ENCODE assay signal across 8 cellular contexts in genomic region chrX:74535633-74536141, GRCh38.
DNase-seq lines count a peak whose midpoint lies in the region; ATAC-seq and TF ChIP-seq lines count a peak whose summit lies in the region.

No MANE protein-coding gene starts in this region.

- H3K36me3 ChIP-seq in SK-N-SH (replicated peaks in 1 of 2; ENCODE audit: control insufficient read depth in 1 of 2, insufficient read depth in 2 of 2, low read length in 1 of 2), result no peaks in the 10 kb centered on the region

- H3K36me3 Mint-ChIP-seq in brain, result peaks cover 18% of the 10 kb centered on the region

- peaks cover 30% of the 10 kb centered on the region for H3K4me1 Mint-ChIP-seq in brain

- H3K9ac ChIP-seq in SK-N-SH, result no peak overlapping the region

- CTCF ChIA-PET in SK-N-SH (lab: Yijun Ruan, JAX), result interaction anchor here (0.9 to 4.3 kb wide), 14 partner anchors 9 to 163 kb away, joined by 3 to 36 read pairs (median 4); partner anchors contain the start of gene SLC16A2

- POLR2A ChIA-PET in SK-N-SH (lab: Yijun Ruan, JAX), result interaction anchor here (0.9 to 1.7 kb wide), 2 partner anchors 115 kb away, joined by 3 to 5 read pairs; partner anchors contain the start of gene SLC16A2

- WGBS in SK-N-SH (ENCODE audit: low lambda C conversion rate), result 5% methylated on average over 18 of the region's 33 CpGs

- TF ChIP-seq RAD21 in SK-N-SH (IDR thresholded peaks at IDR 0.05; ENCODE audit: low read length), result no peak

- peaks cover 0 to 5% (median 0%) of the 10 kb centered on the region in 5 experiments for H3K9me3 Mint-ChIP-seq in brain

- ATAC-seq in HG02938 (IDR thresholded peaks at IDR 0.05; ENCODE audit: unreplicated experiment), result peak; percentile 47
- peak; percentile 73 for ATAC-seq in sciatic nerve
- no peak for ATAC-seq in HG03521 (IDR thresholded peaks at IDR 0.05; ENCODE audit: unreplicated experiment)

- H3K27ac Mint-ChIP-seq in brain, result peak overlapping the region; percentile 89 to 98 (median 96)

- peak overlapping the region; percentile 80 to 88 (median 85) for H3K4me3 Mint-ChIP-seq in brain

- H3K79me2 ChIP-seq in SK-N-SH (ENCODE audit: insufficient read depth), result no peaks in the 10 kb centered on the region

- H3K9me3 ChIP-seq in SK-N-SH, result no peaks in the 10 kb centered on the region

- peak overlapping the region; percentile 4 to 72; a peak in 2 of 4 replicates for H3K27ac ChIP-seq in SK-N-SH (ENCODE audit: low read depth in 2 of 2, low read length in 1 of 2)

- peak overlapping the region; percentile 76 for H3K4me2 ChIP-seq in SK-N-SH

- no peaks in the 10 kb centered on the region for H4K20me1 ChIP-seq in SK-N-SH (ENCODE audit: insufficient read depth)

- H3K27me3 ChIP-seq in SK-N-SH (ENCODE audit: insufficient read depth), result peaks cover 14% of the 10 kb centered on the region; the same call in 1 of the 2 replicates

- no peaks in the 10 kb centered on the region for H3K9me2 ChIP-seq in SK-N-SH

- TF ChIP-seq EP300 in SK-N-SH (IDR thresholded peaks at IDR 0.05; ENCODE audit: borderline replicate concordance in 1 of 2, low read depth in 1 of 2, low read length in 1 of 2), result no peak

- H3K27me3 Mint-ChIP-seq in brain, result peaks cover 5% of the 10 kb centered on the region

- H2AFZ ChIP-seq in SK-N-SH (ENCODE audit: low read depth), result peak overlapping the region; percentile 87; the same call in 1 of the 2 replicates

- DNase-seq in NCI-H1092 (lab: John Stamatoyannopoulos, UW) (peak; percentile 28), NCI-H1092 treated with DMSO at 0.1 percent for 48 hours (lab: John Stamatoyannopoulos, UW) (no peak), SK-N-SH (peak; percentile 50), sciatic nerve (ENCODE audit: low spot score) (peak; percentile 77)

- peaks cover 9% of the 10 kb centered on the region for H3F3A ChIP-seq in SK-N-SH (replicated peaks; ENCODE audit: insufficient read depth)

- H3K4me3 ChIP-seq in SK-N-SH (ENCODE audit: low read depth in 2 of 2, low read length in 1 of 2) (peak overlapping the region; percentile 51 to 57), iPS-11a (ENCODE audit: low read depth, low read length) (peak overlapping the region; percentile 37)

- peaks cover 0 to 5% of the 10 kb centered on the region in 2 experiments; a peak in 1 of 4 replicates for H3K4me1 ChIP-seq in SK-N-SH (ENCODE audit: control insufficient read depth in 1 of 2, insufficient read depth in 2 of 2, low read depth in 1 of 2, low read length in 1 of 2)

- TF ChIP-seq CTCF in SK-N-SH (IDR thresholded peaks at IDR 0.05) (no peak), brain (conservative IDR thresholded peaks at IDR 0.05) (peak in 1 of 2 experiments; percentile 7)

- intact Hi-C loops in sciatic nerve (cut with DNase I), result no loop called here

TF ChIP-seq in SK-N-SH, 30 proteins besides CTCF, POLR2A, EP300 and RAD21:
- TF ChIP-seq PBX3 (IDR thresholded peaks at IDR 0.05), result peak; percentile 60
- no peak for TF ChIP-seq RCOR1 (IDR thresholded peaks at IDR 0.05; ENCODE audit: low read length)
- no peak for TF ChIP-seq MEF2A (IDR thresholded peaks at IDR 0.05; ENCODE audit: borderline replicate concordance, low read depth)
- no peak for TF ChIP-seq FOXJ3 (CRISPR knock-in tag; IDR thresholded peaks at IDR 0.05)
- TF ChIP-seq MXI1 (IDR thresholded peaks at IDR 0.05; ENCODE audit: low read depth, low read length), result no peak
- no peak for TF ChIP-seq FOSL2 (IDR thresholded peaks at IDR 0.05; ENCODE audit: borderline replicate concordance, low read depth)
- TF ChIP-seq GABPA (IDR thresholded peaks at IDR 0.05; ENCODE audit: low read depth), result peak; percentile 58
- TF ChIP-seq REST (IDR thresholded peaks at IDR 0.05; ENCODE audit: low read depth, low read length), result no peak
